ENCODE assay signal across 10 cellular contexts in the genomic region with DNA sequence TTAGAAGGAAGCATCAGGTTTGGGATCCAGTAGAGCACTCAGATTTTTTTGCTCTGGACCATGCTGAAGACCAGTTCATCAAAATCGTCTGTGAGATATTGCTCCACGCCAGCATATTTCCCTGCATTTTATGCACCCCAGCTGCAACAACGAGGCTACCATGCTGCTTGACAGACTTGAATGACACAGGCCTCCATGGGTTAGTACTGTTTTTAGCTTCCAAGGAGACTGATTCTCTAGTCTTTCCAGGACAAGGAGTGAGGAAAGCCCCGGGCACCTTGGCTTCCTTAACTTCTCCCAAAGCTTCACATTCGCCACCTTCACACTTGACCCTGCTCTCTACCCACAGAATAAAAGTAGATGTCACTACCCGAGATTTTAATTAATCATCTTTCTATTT. TPM values are rescaled to one million over a fixed set of nuclear protein-coding genes. Genes with fewer than 3 reads are reported as not detected.
"Had no signal": no experiment of that assay in that cellular context is flagged by ENCODE, and none has a peak within 500 bp of the region (broad histone marks: within the 10 kb centered on the region; RNA-seq: fewer than 3 reads in every experiment).

No MANE protein-coding gene starts in this region.

- H3K4me1 ChIP-seq: HAP-1 had no signal

- H3K9me3 ChIP-seq: HAP-1 had no signal

- H3K4me3 Mint-ChIP-seq: GM23338, H9, HFFc6 had no signal

- DNase-seq: GM23248, GOT3, H7, H9, HCEC 1CT, HFFc6 had no signal

- H3K27ac ChIP-seq: GM23248 had no signal

- H3K9ac ChIP-seq: GM23248 had no signal

- H3K4me2 ChIP-seq: GM23338 had no signal

- H3K4me3 ChIP-seq: GM23248, GM23338, HAP-1 had no signal

- H3K27ac Mint-ChIP-seq: GM23338, H9, HFFc6 had no signal

- H3K9me3 Mint-ChIP-seq: HFFc6 had no signal

- H3K4me1 Mint-ChIP-seq: GM23338, H9 had no signal

- H3K36me3 ChIP-seq: HAP-1 had no signal

RNA-seq across cellular contexts. Expression of a gene that starts 17.5 kb away (rescaled TPM):
- total RNA-seq: GM23248, GM23338, H1, H4, H9, HFFc6 had no signal
- polyA plus RNA-seq: GM23248, H1 had no signal
